ENCODE assay signal across 16 cellular contexts in the genomic region with DNA sequence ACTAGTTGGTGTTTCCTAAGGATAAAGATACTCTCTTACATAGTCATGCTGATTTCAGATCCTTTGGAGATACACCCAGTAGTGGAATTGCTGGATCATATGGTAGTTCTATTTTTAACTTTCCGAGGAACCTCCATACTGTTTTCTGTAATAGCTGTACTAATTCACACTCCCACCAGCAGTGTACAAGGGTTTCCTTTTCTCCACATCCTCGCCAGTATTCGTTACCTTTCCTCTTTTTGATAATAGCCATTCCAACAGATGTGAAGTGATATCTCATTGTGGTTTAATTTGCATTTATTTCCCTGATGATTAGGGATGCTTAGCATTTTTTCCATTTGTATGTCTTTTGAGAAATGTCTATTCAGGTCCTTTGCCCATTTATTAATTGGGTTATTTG. TPM values are rescaled to one million over a fixed set of nuclear protein-coding genes. Genes with fewer than 3 reads are reported as not detected.
DNase-seq lines count a peak whose midpoint lies in the region; ATAC-seq, FAIRE-seq and TF ChIP-seq lines count a peak whose summit lies in the region.
"Had no signal": no experiment of that assay in that cellular context is flagged by ENCODE, and none has a peak within 500 bp of the region (broad histone marks: within the 10 kb centered on the region; RNA-seq: fewer than 3 reads in every experiment).

No MANE protein-coding gene starts in this region.

- ATAC-seq in pancreas (no peak), T-cell (replicated peaks in 1 of 4) (no peak)

- WGBS in pancreas, 2 donors, result 85 to 87% methylated on average over 3 of the region's 3 CpGs

- H3K36me3 ChIP-seq in pancreas, result no peaks in the 10 kb centered on the region

- no peak for TF ChIP-seq CTCF in HFFc6 (IDR thresholded peaks at IDR 0.05)
- no peak for TF ChIP-seq CTCF in chondrocyte (IDR thresholded peaks at IDR 0.05)
- TF ChIP-seq CTCF in pancreas (IDR thresholded peaks at IDR 0.05), result no peak
- TF ChIP-seq CTCF in glutamatergic neuron (IDR thresholded peaks at IDR 0.05; ENCODE audit: partially characterized antibody, unreplicated experiment), result no peak

- DNase-seq in activated T-cell treated with anti-CD3 and anti-CD28 coated beads, Interleukin-2, amount 50 U/mL, for 24 hours, result no peak
- DNase-seq in activated T-cell treated with anti-CD3 and anti-CD28 coated beads for 4 hours (no peak), HFFc6 (peak; percentile 17), chondrocyte (ENCODE audit: low spot score) (no peak), pancreas (no peak), glutamatergic neuron (no peak), T-cell (no peak)
- DNase-seq: H9, MV-4-11, NCI-H1417, NCI-H1930, NCI-H748 treated with DMSO at 0.1 percent for 48 hours had no signal

- CTCF ChIA-PET in T-cell (lab: Charles Lee), result interaction anchor here in 1 of 2 donors (0.6 kb wide), 1 partner anchor 681 kb away, joined by 3 read pairs; no protein-coding TSS in a partner anchor

- H3K4me1 Mint-ChIP-seq in activated T-cell treated with anti-CD3 and anti-CD28 coated beads, Interleukin-2, amount 50 U/mL, for 24 hours (ENCODE audit: low read depth), result peaks cover 34% of the 10 kb centered on the region
- H3K4me1 Mint-ChIP-seq in HFFc6 (ENCODE audit: low read depth) (peaks cover 71% of the 10 kb centered on the region), chondrocyte (ENCODE audit: low read depth) (peaks cover 38% of the 10 kb centered on the region), glutamatergic neuron (ENCODE audit: low read depth, unreplicated experiment) (no peaks in the 10 kb centered on the region), T-cell (peaks cover 24 to 33% (median 29%) of the 10 kb centered on the region in 3 donors)
- H3K4me1 Mint-ChIP-seq: H9 had no signal

- H3K9me3 Mint-ChIP-seq in activated T-cell treated with anti-CD3 and anti-CD28 coated beads, Interleukin-2, amount 50 U/mL, for 24 hours, result no peaks in the 10 kb centered on the region
- no peaks in the 10 kb centered on the region for H3K9me3 Mint-ChIP-seq in HFFc6
- no peaks in the 10 kb centered on the region for H3K9me3 Mint-ChIP-seq in chondrocyte (ENCODE audit: low read depth)
- H3K9me3 Mint-ChIP-seq in glutamatergic neuron (ENCODE audit: unreplicated experiment), result peaks cover 2% of the 10 kb centered on the region
- H3K9me3 Mint-ChIP-seq in T-cell, result no peaks in the 10 kb centered on the region
- H3K9me3 Mint-ChIP-seq: H9, IgD-negative memory B cell had no signal

- no peak overlapping the region for H3K27ac ChIP-seq in pancreas
- H3K27ac ChIP-seq: BLaER1 treated with 17β-estradiol and CSF1 and Interleukin-3, amounts not matched to agents 10 nM and 100 nM; RWPE1 had no signal

- H3K27me3 Mint-ChIP-seq in activated T-cell treated with anti-CD3 and anti-CD28 coated beads, Interleukin-2, amount 50 U/mL, for 24 hours, result no peaks in the 10 kb centered on the region
- peaks cover 2% of the 10 kb centered on the region; the same call in 1 of the 2 replicates for H3K27me3 Mint-ChIP-seq in HFFc6 (ENCODE audit: insufficient read depth)
- no peaks in the 10 kb centered on the region for H3K27me3 Mint-ChIP-seq in chondrocyte (ENCODE audit: low read depth)
- H3K27me3 Mint-ChIP-seq in glutamatergic neuron (ENCODE audit: unreplicated experiment), result no peaks in the 10 kb centered on the region
- no peaks in the 10 kb centered on the region for H3K27me3 Mint-ChIP-seq in T-cell
- H3K27me3 Mint-ChIP-seq: IgD-negative memory B cell had no signal

- H3K4me3 Mint-ChIP-seq in activated T-cell treated with anti-CD3 and anti-CD28 coated beads, Interleukin-2, amount 50 U/mL, for 24 hours, result no peak overlapping the region
- H3K4me3 Mint-ChIP-seq in HFFc6 (peak overlapping the region; percentile 27), chondrocyte (ENCODE audit: unreplicated experiment) (no peak overlapping the region), glutamatergic neuron (ENCODE audit: unreplicated experiment) (no peak overlapping the region), T-cell (no peak overlapping the region)
- H3K4me3 Mint-ChIP-seq: H9, IgD-negative memory B cell had no signal

- no peaks in the 10 kb centered on the region for H3K27me3 ChIP-seq in pancreas
- H3K27me3 ChIP-seq: BLaER1 treated with 17β-estradiol and CSF1 and Interleukin-3, amounts not matched to agents 10 nM and 100 nM had no signal

- H3K27ac Mint-ChIP-seq in activated T-cell treated with anti-CD3 and anti-CD28 coated beads, Interleukin-2, amount 50 U/mL, for 24 hours, result peak overlapping the region; percentile 22
- H3K27ac Mint-ChIP-seq in HFFc6, result peak overlapping the region; percentile 70
- peak overlapping the region; percentile 43 for H3K27ac Mint-ChIP-seq in chondrocyte (ENCODE audit: unreplicated experiment)
- no peak overlapping the region for H3K27ac Mint-ChIP-seq in glutamatergic neuron (ENCODE audit: unreplicated experiment)
- H3K27ac Mint-ChIP-seq in T-cell, result no peak overlapping the region
- H3K27ac Mint-ChIP-seq: H9 had no signal

- peaks cover 84% of the 10 kb centered on the region for H3K36me3 Mint-ChIP-seq in activated T-cell treated with anti-CD3 and anti-CD28 coated beads, Interleukin-2, amount 50 U/mL, for 24 hours (ENCODE audit: low read depth)
- peaks cover 23% of the 10 kb centered on the region for H3K36me3 Mint-ChIP-seq in HFFc6 (ENCODE audit: low read depth)
- peaks cover 24% of the 10 kb centered on the region for H3K36me3 Mint-ChIP-seq in chondrocyte (ENCODE audit: low read depth)
- no peaks in the 10 kb centered on the region for H3K36me3 Mint-ChIP-seq in glutamatergic neuron (ENCODE audit: unreplicated experiment)
- peaks cover 36% of the 10 kb centered on the region for H3K36me3 Mint-ChIP-seq in T-cell
- H3K36me3 Mint-ChIP-seq: IgD-negative memory B cell had no signal

- H3K4me3 ChIP-seq in pancreas, result no peak overlapping the region
- H3K4me3 ChIP-seq: BLaER1 treated with 17β-estradiol and CSF1 and Interleukin-3, amounts not matched to agents 10 nM and 100 nM had no signal

- POLR2A ChIA-PET in T-cell (lab: Charles Lee), result no interaction called here

- no peaks in the 10 kb centered on the region for H3K9me3 ChIP-seq in pancreas
- H3K9me3 ChIP-seq: BLaER1 treated with 17β-estradiol and CSF1 and Interleukin-3, amounts not matched to agents 10 nM and 100 nM had no signal

- no peak for FAIRE-seq in pancreas (lab: Jason Lieb, UNC)
- FAIRE-seq: A204.1 had no signal

- intact Hi-C loops in pancreas (cut with DNase I), result loop anchor here in 1 of 3 donors (10.0 kb wide), 1 partner anchor 293 kb away; no protein-coding TSS in a partner anchor

- H3K4me1 ChIP-seq in pancreas, result no peaks in the 10 kb centered on the region

RNA-seq across cellular contexts. Expression of a gene that starts 34.0 kb away (rescaled TPM):
- total RNA-seq in HFFc6 (2021; fragmentation: NEBNext Ultra II Directional; extraction: Animal tissue kit (Norgen Biotek cat#: 25700)), result 100 to 1,000 TPM; 412 to 450 (median 427) TPM
- total RNA-seq in chondrocyte, result 323 to 449 TPM (median 429 TPM) in 3 replicates
- total RNA-seq in pancreas, result 100 to 1,000 TPM in 2 of 6 donors, 10 to 100 TPM in 4; 47.2 to 115 (median 70.9) TPM
- 10 to 100 TPM; 19.8 to 36.6 TPM for polyA plus RNA-seq in pancreas
- 223 TPM for total RNA-seq in glutamatergic neuron (ENCODE audit: unreplicated experiment)
- total RNA-seq in T-cell, result 100 to 1,000 TPM; 234 to 267 (median 246) TPM

Comparison
In these comparisons a context has a peak if more than half of its experiments do, and no peak if none do; other contexts are left out.
1. H3K27ac Mint-ChIP-seq: peak in activated T-cell treated with anti-CD3 and anti-CD28 coated beads, Interleukin-2, amount 50 U/mL, for 24 hours (single experiment), HFFc6 (single experiment) and chondrocyte (single experiment); none in glutamatergic neuron (single experiment) and T-cell (0 of 2).